Comparison of ENCODE assay signal across 26 cellular contexts in the genomic region with DNA sequence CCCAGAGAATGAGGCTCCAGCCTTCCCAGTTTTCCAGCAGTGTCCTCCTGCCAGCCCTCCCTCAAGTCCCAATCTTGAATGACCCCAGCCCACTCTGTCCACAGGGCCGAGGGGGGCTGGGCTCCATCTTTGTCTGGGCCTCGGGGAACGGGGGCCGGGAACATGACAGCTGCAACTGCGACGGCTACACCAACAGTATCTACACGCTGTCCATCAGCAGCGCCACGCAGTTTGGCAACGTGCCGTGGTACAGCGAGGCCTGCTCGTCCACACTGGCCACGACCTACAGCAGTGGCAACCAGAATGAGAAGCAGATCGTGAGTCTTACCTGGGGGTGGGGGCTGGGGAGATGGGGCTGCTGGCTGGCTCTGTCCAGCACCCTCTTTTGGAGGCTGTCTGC. TPM values are rescaled to one million over a fixed set of nuclear protein-coding genes. Genes with fewer than 3 reads are reported as not detected.
A peak's percentile ranks its signal among the peaks of the same experiment; 100 is the strongest.
DNase-seq lines count a peak whose midpoint lies in the region; ATAC-seq and TF ChIP-seq lines count a peak whose summit lies in the region.
"Had no signal": no experiment of that assay in that cellular context is flagged by ENCODE, and none has a peak within 500 bp of the region (broad histone marks: within the 10 kb centered on the region; RNA-seq: fewer than 3 reads in every experiment).

No MANE protein-coding gene starts in this region.

- TF ChIP-seq CTCF in RWPE1 (conservative IDR thresholded peaks at IDR 0.05; ENCODE audit: low read depth) (no peak), uterus (IDR thresholded peaks at IDR 0.05) (no peak), GM13977 (IDR thresholded peaks at IDR 0.05; ENCODE audit: extremely low read depth, insufficient read depth, missing control alignments) (no peak)

- no peaks in the 10 kb centered on the region for H3K36me3 ChIP-seq in uterus

- H3K4me1 Mint-ChIP-seq in activated T-cell treated with anti-CD3 and anti-CD28 coated beads, Interleukin-2, amount 50 U/mL, for 24 hours (ENCODE audit: low read depth): peaks cover 24% of the 10 kb centered on the region
- H3K4me1 Mint-ChIP-seq in activated CD8-positive, alpha-beta T cell treated with anti-CD3 and anti-CD28 coated beads, Interleukin-2, amount 10 ng/mL, durations not matched to agents 7 days and 5 days (ENCODE audit: low read depth): peaks cover 45% of the 10 kb centered on the region
- peaks cover 56% of the 10 kb centered on the region for H3K4me1 Mint-ChIP-seq in stimulated activated effector memory CD8-positive, alpha-beta T cell treated with anti-CD3 and anti-CD28 coated beads, Interleukin-12 subunit alpha, Interleukin-12 subunit beta, amount 100 ng/mL, for 72 hours

- no peaks in the 10 kb centered on the region for H3K27me3 ChIP-seq in uterus

- no peak for ATAC-seq in activated CD8-positive, alpha-beta T cell treated with anti-CD3 and anti-CD28 coated beads, Interleukin-2, amount 10 ng/mL, durations not matched to agents 7 days and 5 days
- no peak for ATAC-seq in stimulated activated effector memory CD8-positive, alpha-beta T cell treated with anti-CD3 and anti-CD28 coated beads, Interleukin-12 subunit alpha, Interleukin-12 subunit beta, amount 100 ng/mL, for 72 hours
- ATAC-seq: A549; CD8-positive, alpha-beta T cell; GM12878; HepG2; K562; PC-3 had no signal

- intact Hi-C loops in uterus (cut with DNase I; ENCODE audit: low total_unique reads): no loop called here

- H3K4me1 ChIP-seq in uterus: peaks cover 2 to 5% of the 10 kb centered on the region in 2 donors

- no peak overlapping the region for H3K4me3 Mint-ChIP-seq in activated T-cell treated with anti-CD3 and anti-CD28 coated beads, Interleukin-2, amount 50 U/mL, for 24 hours
- no peak overlapping the region for H3K4me3 Mint-ChIP-seq in activated CD8-positive, alpha-beta T cell treated with anti-CD3 and anti-CD28 coated beads, Interleukin-2, amount 10 ng/mL, durations not matched to agents 7 days and 5 days
- H3K4me3 Mint-ChIP-seq in stimulated activated effector memory CD8-positive, alpha-beta T cell treated with anti-CD3 and anti-CD28 coated beads, Interleukin-12 subunit alpha, Interleukin-12 subunit beta, amount 100 ng/mL, for 72 hours: no peak overlapping the region
- H3K4me3 Mint-ChIP-seq: B cell; CD8-positive, alpha-beta T cell; HFFc6 had no signal

- in situ Hi-C loops in GM13977 (cut with MboI; ENCODE audit: low pct_unique_long_range_greater_than_20kb, low sequenced_read_pairs, unreplicated experiment): loop anchor here (25.0 kb wide), 1 partner anchor 566 kb away; no protein-coding TSS in a partner anchor

- H3K36me3 Mint-ChIP-seq in activated T-cell treated with anti-CD3 and anti-CD28 coated beads, Interleukin-2, amount 50 U/mL, for 24 hours (ENCODE audit: low read depth): peaks cover 92% of the 10 kb centered on the region
- peaks cover 57% of the 10 kb centered on the region for H3K36me3 Mint-ChIP-seq in activated CD8-positive, alpha-beta T cell treated with anti-CD3 and anti-CD28 coated beads, Interleukin-2, amount 10 ng/mL, durations not matched to agents 7 days and 5 days (ENCODE audit: low read depth)
- peaks cover 100% of the 10 kb centered on the region for H3K36me3 Mint-ChIP-seq in stimulated activated effector memory CD8-positive, alpha-beta T cell treated with anti-CD3 and anti-CD28 coated beads, Interleukin-12 subunit alpha, Interleukin-12 subunit beta, amount 100 ng/mL, for 72 hours

- H3K9me3 Mint-ChIP-seq in activated T-cell treated with anti-CD3 and anti-CD28 coated beads, Interleukin-2, amount 50 U/mL, for 24 hours: no peaks in the 10 kb centered on the region
- no peaks in the 10 kb centered on the region for H3K9me3 Mint-ChIP-seq in activated CD8-positive, alpha-beta T cell treated with anti-CD3 and anti-CD28 coated beads, Interleukin-2, amount 10 ng/mL, durations not matched to agents 7 days and 5 days (ENCODE audit: insufficient read depth)
- H3K9me3 Mint-ChIP-seq in stimulated activated effector memory CD8-positive, alpha-beta T cell treated with anti-CD3 and anti-CD28 coated beads, Interleukin-12 subunit alpha, Interleukin-12 subunit beta, amount 100 ng/mL, for 72 hours: no peaks in the 10 kb centered on the region
- H3K9me3 Mint-ChIP-seq: CD8-positive, alpha-beta T cell; HFFc6 had no signal

- H3K4me3 ChIP-seq in uterus: no peak overlapping the region
- H3K4me3 ChIP-seq: A549, GM12878, HAP-1, K562 had no signal

- no peak for DNase-seq in activated T-cell treated with anti-CD3 and anti-CD28 coated beads, Interleukin-2, amount 50 U/mL, for 24 hours
- DNase-seq in activated T-cell treated with anti-CD3 and anti-CD28 coated beads for 4 hours (no peak), RWPE1 (ENCODE audit: low spot score) (no peak), uterus (no peak), GM13977 (ENCODE audit: low spot score) (no peak)
- DNase-seq in activated CD8-positive, alpha-beta T cell treated with anti-CD3 and anti-CD28 coated beads, Interleukin-2, amount 10 ng/mL, durations not matched to agents 7 days and 5 days: no peak
- no peak for DNase-seq in stimulated activated effector memory CD8-positive, alpha-beta T cell treated with anti-CD3 and anti-CD28 coated beads, Interleukin-12 subunit alpha, Interleukin-12 subunit beta, amount 100 ng/mL, for 72 hours (ENCODE audit: low spot score in 2 of 2)
- DNase-seq: Caco-2; CD8-positive, alpha-beta T cell; GOT3; HFFc6; MM.1S; NCI-H2029; NCI-H446 treated with DMSO at 0.1 percent for 48 hours; NCI-H526; NCI-H82; NK-92 treated with Interleukin-12 subunit alpha and Interleukin-12 subunit beta, amount 100 ng/mL, for 24 hours; PC-3; SHP77 had no signal

- no peak for TF ChIP-seq POLR2A in uterus (IDR thresholded peaks at IDR 0.05)

- H3K9me3 ChIP-seq in uterus: no peaks in the 10 kb centered on the region
- H3K9me3 ChIP-seq: A549, Caco-2, HAP-1 had no signal

- H3K27ac ChIP-seq in RWPE1 (peak overlapping the region; percentile 3; the same call in 1 of the 2 replicates), uterus (no peak overlapping the region)
- H3K27ac ChIP-seq: A549, C4-2B had no signal

- no peaks in the 10 kb centered on the region for H3K27me3 Mint-ChIP-seq in activated T-cell treated with anti-CD3 and anti-CD28 coated beads, Interleukin-2, amount 50 U/mL, for 24 hours
- no peaks in the 10 kb centered on the region for H3K27me3 Mint-ChIP-seq in activated CD8-positive, alpha-beta T cell treated with anti-CD3 and anti-CD28 coated beads, Interleukin-2, amount 10 ng/mL, durations not matched to agents 7 days and 5 days (ENCODE audit: low read depth)
- H3K27me3 Mint-ChIP-seq: B cell had no signal

- H3K27ac Mint-ChIP-seq in activated T-cell treated with anti-CD3 and anti-CD28 coated beads, Interleukin-2, amount 50 U/mL, for 24 hours: peak overlapping the region; percentile 44
- peak overlapping the region; percentile 20 for H3K27ac Mint-ChIP-seq in activated CD8-positive, alpha-beta T cell treated with anti-CD3 and anti-CD28 coated beads, Interleukin-2, amount 10 ng/mL, durations not matched to agents 7 days and 5 days
- peak overlapping the region; percentile 93 for H3K27ac Mint-ChIP-seq in stimulated activated effector memory CD8-positive, alpha-beta T cell treated with anti-CD3 and anti-CD28 coated beads, Interleukin-12 subunit alpha, Interleukin-12 subunit beta, amount 100 ng/mL, for 72 hours
- H3K27ac Mint-ChIP-seq: B cell; CD8-positive, alpha-beta T cell; HFFc6 had no signal

- POLR2A ChIA-PET in RWPE1 (lab: Yijun Ruan, JAX; ENCODE audit: low non-redundant PET): no interaction called here
- POLR2A ChIA-PET in activated CD8-positive, alpha-beta T cell treated with anti-CD3 and anti-CD28 coated beads, Interleukin-2, amount 10 ng/mL, durations not matched to agents 7 days and 5 days (lab: Charles Lee): interaction anchor here (0.9 kb wide), 1 partner anchor 64 kb away, joined by 3 read pairs; no protein-coding TSS in a partner anchor

- CTCF ChIA-PET in RWPE1 (lab: Yijun Ruan, JAX): no interaction called here
- CTCF ChIA-PET in activated CD8-positive, alpha-beta T cell treated with anti-CD3 and anti-CD28 coated beads, Interleukin-2, amount 10 ng/mL, durations not matched to agents 7 days and 5 days (lab: Charles Lee): no interaction called here

RNA-seq across cellular contexts. Expression of a gene that starts 5.6 kb away (rescaled TPM):
- total RNA-seq in activated CD8-positive, alpha-beta T cell treated with anti-CD3 and anti-CD28 coated beads, Interleukin-2, amount 10 ng/mL, durations not matched to agents 7 days and 5 days: 10 to 100 TPM; 10.5 to 11.1 TPM
- total RNA-seq in uterus: 100 to 1,000 TPM in 1 of 4 donors, 10 to 100 TPM in 2, 1 to 10 TPM in 1; 4.4 to 968 (median 60.1) TPM

RNA-seq across cellular contexts. Expression of a gene that starts 10.3 kb away (rescaled TPM):
- 10 to 100 TPM; 86.0 to 86.5 TPM for total RNA-seq in activated CD8-positive, alpha-beta T cell treated with anti-CD3 and anti-CD28 coated beads, Interleukin-2, amount 10 ng/mL, durations not matched to agents 7 days and 5 days
- 10 to 100 TPM; 20.5 to 54.8 (median 30.5) TPM for total RNA-seq in uterus

RNA-seq across cellular contexts. Expression of a gene that starts 24.4 kb away (rescaled TPM):
- 10 to 100 TPM; 82.7 to 97.7 TPM for total RNA-seq in activated CD8-positive, alpha-beta T cell treated with anti-CD3 and anti-CD28 coated beads, Interleukin-2, amount 10 ng/mL, durations not matched to agents 7 days and 5 days
- 10 to 100 TPM; 15.9 to 92.0 (median 19.8) TPM for total RNA-seq in uterus

RNA-seq across cellular contexts. Expression of a gene that starts 53.7 kb away (rescaled TPM):
- 10 to 100 TPM; 23.8 to 26.9 TPM for total RNA-seq in activated CD8-positive, alpha-beta T cell treated with anti-CD3 and anti-CD28 coated beads, Interleukin-2, amount 10 ng/mL, durations not matched to agents 7 days and 5 days
- total RNA-seq in uterus: 10 to 100 TPM in 2 of 4 donors, 1 to 10 TPM in 1, under 1 TPM in 1; 0.59 to 14.0 (median 7.2) TPM

RNA-seq across cellular contexts. Expression of a gene that starts 56.4 kb away (rescaled TPM):
- total RNA-seq in activated CD8-positive, alpha-beta T cell treated with anti-CD3 and anti-CD28 coated beads, Interleukin-2, amount 10 ng/mL, durations not matched to agents 7 days and 5 days: 10 to 100 TPM; 74.6 to 81.4 TPM
- 10 to 100 TPM; 42.8 to 89.5 (median 65.4) TPM for total RNA-seq in uterus

Comparison
In these comparisons a context has a peak if more than half of its experiments do, and no peak if none do; other contexts are left out.
1. H3K27ac Mint-ChIP-seq: peak in every context shown above with its lines; median percentile 93 in stimulated activated effector memory CD8-positive, alpha-beta T cell treated with anti-CD3 and anti-CD28 coated beads, Interleukin-12 subunit alpha, Interleukin-12 subunit beta, amount 100 ng/mL, for 72 hours; 44 in activated T-cell treated with anti-CD3 and anti-CD28 coated beads, Interleukin-2, amount 50 U/mL, for 24 hours; 20 in activated CD8-positive, alpha-beta T cell treated with anti-CD3 and anti-CD28 coated beads, Interleukin-2, amount 10 ng/mL, durations not matched to agents 7 days and 5 days.